Comparison of ENCODE assay signal across 17 cellular contexts in genomic region chr12:4303750-4304149, GRCh38. TPM values are rescaled to one million over a fixed set of nuclear protein-coding genes. Genes with fewer than 3 reads are reported as not detected.
DNase-seq lines count a peak whose midpoint lies in the region; ATAC-seq, FAIRE-seq and TF ChIP-seq lines count a peak whose summit lies in the region.
"Had no signal": no experiment of that assay in that cellular context is flagged by ENCODE, and none has a peak within 500 bp of the region (broad histone marks: within the 10 kb centered on the region; RNA-seq: fewer than 3 reads in every experiment).

No MANE protein-coding gene starts in this region.

- H3K27me3 Mint-ChIP-seq in WTC11 (ENCODE audit: low read depth) (no peaks in the 10 kb centered on the region), neural crest cell (ENCODE audit: low read depth) (no peaks in the 10 kb centered on the region)
- H3K27me3 Mint-ChIP-seq: activated CD4-positive, alpha-beta T cell treated with anti-CD3 and anti-CD28 coated beads, Interleukin-2, amount 10 ng/mL, durations not matched to agents 24 days and 14 days had no signal

- no peaks in the 10 kb centered on the region for H3K9me3 ChIP-seq in osteoblast (ENCODE audit: low read depth, low read length)
- no peaks in the 10 kb centered on the region for H3K9me3 ChIP-seq in HepG2 (ENCODE audit: low read length)
- H3K9me3 ChIP-seq: BLaER1, tibial artery had no signal

- no peaks in the 10 kb centered on the region for H3K36me3 ChIP-seq in osteoblast (ENCODE audit: insufficient read depth, low read length)
- H3K36me3 ChIP-seq in HepG2 (replicated peaks in 1 of 2; ENCODE audit: control insufficient read depth in 1 of 2, insufficient read depth in 2 of 2, low read length in 2 of 2), result no peaks in the 10 kb centered on the region
- H3K36me3 ChIP-seq: BLaER1 had no signal

- H3K27ac ChIP-seq in osteoblast (ENCODE audit: low read depth, low read length), result no peak overlapping the region
- H3K27ac ChIP-seq in HepG2 (ENCODE audit: extremely low read length, insufficient read depth, low read length), result no peak overlapping the region
- H3K27ac ChIP-seq: BLaER1, tibial artery had no signal

- H3K79me2 ChIP-seq in osteoblast (ENCODE audit: insufficient read depth, low read length) (no peaks in the 10 kb centered on the region), HepG2 (ENCODE audit: insufficient read depth, low read length) (no peaks in the 10 kb centered on the region)

- peaks cover 31% of the 10 kb centered on the region for H3K4me1 Mint-ChIP-seq in WTC11
- peaks cover 20% of the 10 kb centered on the region for H3K4me1 Mint-ChIP-seq in neural crest cell

- no peak overlapping the region for H3K9ac ChIP-seq in HepG2 (ENCODE audit: insufficient read depth, low read depth, low read length)
- H3K9ac ChIP-seq: BLaER1 had no signal

- no peak for ATAC-seq in WTC11
- peak; percentile 16 for ATAC-seq in Right ventricle myocardium superior (ENCODE audit: poor library complexity)
- no peak for ATAC-seq in HG03469 (IDR thresholded peaks at IDR 0.05; ENCODE audit: unreplicated experiment)
- ATAC-seq in HepG2, result no peak

- no CpG with 5 or more reads among the region's 3 CpGs for WGBS in HepG2 (ENCODE audit: low lambda C conversion rate)

- in situ Hi-C loops in KBM-7 (cut with MboI; ENCODE audit: low pct_unique_long_range_greater_than_20kb, low sequenced_read_pairs) (loop anchor here (25.0 kb wide), 1 partner anchor 709 kb away; no protein-coding TSS in a partner anchor), HepG2 (cut with HindIII; ENCODE audit: extremely low pct_ligation_motif_present, low pct_unique_long_range_greater_than_20kb) (loop anchor here (10.0 kb wide), 2 partner anchors 111 to 231 kb away; partner anchors contain the start of gene RAD51AP1)

- no peak overlapping the region for H3K4me3 Mint-ChIP-seq in WTC11
- H3K4me3 Mint-ChIP-seq in neural crest cell, result no peak overlapping the region
- H3K4me3 Mint-ChIP-seq: activated CD4-positive, alpha-beta T cell treated with anti-CD3 and anti-CD28 coated beads, Interleukin-2, amount 10 ng/mL, durations not matched to agents 24 days and 14 days had no signal

- H3K4me2 ChIP-seq in osteoblast (ENCODE audit: insufficient read depth, low read length) (no peak overlapping the region), HepG2 (ENCODE audit: low read depth, low read length) (no peak overlapping the region)
- H3K4me2 ChIP-seq: BLaER1 had no signal

- H3K4me3 ChIP-seq in osteoblast (ENCODE audit: insufficient read depth, low read length) (no peak overlapping the region), HepG2 (replicated peaks in 1 of 3; ENCODE audit: insufficient read depth in 1 of 3, low read depth in 2 of 3, low read length in 3 of 3) (no peak overlapping the region)
- H3K4me3 ChIP-seq: BLaER1, tibial artery had no signal

- H4K20me1 ChIP-seq in osteoblast (ENCODE audit: insufficient read depth, low read length) (no peaks in the 10 kb centered on the region), HepG2 (ENCODE audit: insufficient read depth, low read length) (no peaks in the 10 kb centered on the region)
- H4K20me1 ChIP-seq: BLaER1 had no signal

- POLR2A ChIA-PET in WTC11 (lab: Charles Lee) (interaction anchor here (1.2 kb wide), 1 partner anchor 14 kb away, joined by 3 read pairs; no protein-coding TSS in a partner anchor), HepG2 (lab: Yijun Ruan, JAX) (no interaction called here)

- H2AFZ ChIP-seq in osteoblast (ENCODE audit: low read length) (no peak overlapping the region), HepG2 (ENCODE audit: low read length) (no peak overlapping the region)

- DNase-seq in D341Med (ENCODE audit: low spot score) (peak; percentile 68), WTC11 (ENCODE audit: low spot score) (no peak), Right ventricle myocardium superior (no peak), neural crest cell (ENCODE audit: low read depth, low spot score) (no peak), osteoblast (ENCODE audit: insufficient read length, low spot score, missing footprints) (no peak), KBM-7 (no peak), HepG2 (ENCODE audit: low spot score) (no peak)
- DNase-seq: activated CD4-positive, alpha-beta T cell treated with anti-CD3 and anti-CD28 coated beads, Interleukin-2, amount 10 ng/mL, durations not matched to agents 24 days and 14 days; activated naive CD4-positive, alpha-beta T cell treated with anti-CD3 and anti-CD28 coated beads, Interleukin-2, amount 50 U/mL, for 16 hours; caudate nucleus; foreskin fibroblast; Kasumi-1; NCI-H1694; NCI-H526 had no signal

- no peak for TF ChIP-seq POLR2A in HepG2 (IDR thresholded peaks at IDR 0.05; ENCODE audit: insufficient read depth in 1 of 2, low read depth in 2 of 2, low read length in 2 of 2)

- TF ChIP-seq EP300 in HepG2 (IDR thresholded peaks at IDR 0.05; ENCODE audit: low read depth in 2 of 2, low read length in 2 of 2), result no peak
- no peak for TF ChIP-seq EP300 in HepG2 (CRISPR knock-in tag; IDR thresholded peaks at IDR 0.05; ENCODE audit: borderline replicate concordance)

- no peaks in the 10 kb centered on the region for H3K9me3 Mint-ChIP-seq in WTC11
- H3K9me3 Mint-ChIP-seq in neural crest cell, result no peaks in the 10 kb centered on the region
- H3K9me3 Mint-ChIP-seq: activated CD4-positive, alpha-beta T cell treated with anti-CD3 and anti-CD28 coated beads, Interleukin-2, amount 10 ng/mL, durations not matched to agents 24 days and 14 days had no signal

- H3K36me3 Mint-ChIP-seq in WTC11 (peaks cover 64% of the 10 kb centered on the region), neural crest cell (ENCODE audit: low read depth) (peaks cover 19% of the 10 kb centered on the region)

- H3K4me1 ChIP-seq in osteoblast (ENCODE audit: insufficient read depth, low read length) (peaks cover 9% of the 10 kb centered on the region), HepG2 (ENCODE audit: insufficient read depth, low read length) (peaks cover 53% of the 10 kb centered on the region)

- no peak for TF ChIP-seq RAD21 in HepG2 (CRISPR knock-in tag; IDR thresholded peaks at IDR 0.05)

- H3K27me3 ChIP-seq in osteoblast (ENCODE audit: insufficient read depth, low read length), result peaks cover 23% of the 10 kb centered on the region
- H3K27me3 ChIP-seq in HepG2 (ENCODE audit: control insufficient read depth in 1 of 2, insufficient read depth in 2 of 2, low read length in 2 of 2), result peaks cover 0 to 20% of the 10 kb centered on the region in 2 experiments; a peak in 3 of 5 replicates
- H3K27me3 ChIP-seq: BLaER1, tibial artery had no signal

- intact Hi-C loops in Right ventricle myocardium superior (cut with DNase I) (no loop called here), HepG2 (cut with micrococcal nuclease; ENCODE audit: unreplicated experiment) (no loop called here)

- no TSS peak for BruUV-seq in HepG2 (replicated peaks; lab: Mats Ljungman, UMichigan)

- no peak for FAIRE-seq in HepG2 (lab: Jason Lieb, UNC)

- no peak for TF ChIP-seq CTCF in WTC11 (IDR thresholded peaks at IDR 0.05)
- no peak for TF ChIP-seq CTCF in neural crest cell (conservative IDR thresholded peaks at IDR 0.05)
- no peak for TF ChIP-seq CTCF in osteoblast (IDR thresholded peaks at IDR 0.05; ENCODE audit: extremely low read depth, low read depth, low read length)
- no peak for TF ChIP-seq CTCF in HepG2 (CRISPR knock-in tag; IDR thresholded peaks at IDR 0.05)

- H3K27ac Mint-ChIP-seq in WTC11, result peak overlapping the region; percentile 93
- peak overlapping the region; percentile 78 for H3K27ac Mint-ChIP-seq in neural crest cell (ENCODE audit: unreplicated experiment)

- CTCF ChIA-PET in WTC11 (lab: Charles Lee), result interaction anchor here (0.8 kb wide), 1 partner anchor 27 kb away, joined by 4 read pairs; no protein-coding TSS in a partner anchor
- CTCF ChIA-PET in HepG2 (lab: Yijun Ruan, JAX; ENCODE audit: low intra/inter-chr PET ratio, low total read pairs), result no interaction called here

RNA-seq across cellular contexts. Expression of gene TIGAR, which starts 17.3 kb away (rescaled TPM):
- 14.4 to 26.7 TPM (median 18.0 TPM) in 3 replicates for total RNA-seq in WTC11 (2021)
- 13.6 TPM for total RNA-seq in Right ventricle myocardium superior
- 15.4 and 18.1 TPM in 2 replicates for total RNA-seq in neural crest cell
- total RNA-seq in osteoblast, result 11.2 and 11.6 TPM in 2 replicates
- 21.8 and 41.3 TPM in 2 replicates for total RNA-seq in HepG2 (2016; rRNA removed; fragmentation: Illumina TruSeq; extraction: Trizol)
- total RNA-seq in HepG2 (2016; cell fraction: cytosol; rRNA removed; fragmentation: Illumina TruSeq; extraction: Trizol; ENCODE audit: low read depth), result 3.2 and 3.9 TPM in 2 replicates
- 19.7 and 41.8 TPM in 2 replicates for total RNA-seq in HepG2 (2016; cell fraction: insoluble cytoplasmic fraction; rRNA removed; fragmentation: Illumina TruSeq; extraction: Trizol)
- total RNA-seq in HepG2 (2016; cell fraction: membrane; rRNA removed; fragmentation: Illumina TruSeq; extraction: Trizol), result 7.2 and 8.4 TPM in 2 replicates
- 8.8 and 9.1 TPM in 2 replicates for total RNA-seq in HepG2 (2016; cell fraction: nucleus; rRNA removed; fragmentation: Illumina TruSeq; extraction: Trizol)
- 2.6 and 3.2 TPM in 2 replicates for polyA plus RNA-seq in HepG2 (2011; rRNA removed)
- 1.2 and 2.6 TPM in 2 replicates for polyA plus RNA-seq in HepG2 (2011; cell fraction: cytosol; rRNA removed)
- 0.39 and 0.83 TPM in 2 replicates for polyA plus RNA-seq in HepG2 (2011; cell fraction: nucleus; rRNA removed)
- polyA plus RNA-seq in HepG2 (2012), result 3.9 and 5.6 TPM in 2 replicates
- polyA plus RNA-seq in HepG2 (2016; cell fraction: cytosol; fragmentation: Illumina TruSeq; extraction: Trizol; ENCODE audit: low read depth), result 3.0 and 3.7 TPM in 2 replicates
- polyA plus RNA-seq in HepG2 (2016; cell fraction: insoluble cytoplasmic fraction; fragmentation: Illumina TruSeq; extraction: Trizol; ENCODE audit: low read depth), result 43.8 and 46.1 TPM in 2 replicates
- 5.4 and 6.3 TPM in 2 replicates for polyA plus RNA-seq in HepG2 (2016; cell fraction: membrane; fragmentation: Illumina TruSeq; extraction: Trizol; ENCODE audit: low read depth)
- polyA plus RNA-seq in HepG2 (2016; cell fraction: nucleus; fragmentation: Illumina TruSeq; extraction: Trizol; ENCODE audit: insufficient read depth, low read depth), result 14.8 and 16.6 TPM in 2 replicates
- polyA minus RNA-seq in HepG2 (2011; rRNA and poly(A)+ RNA removed; ENCODE audit: low replicate concordance), result 0.30 and 1.3 TPM in 2 replicates
- 2.0 and 2.2 TPM in 2 replicates for polyA minus RNA-seq in HepG2 (2011; cell fraction: cytosol; rRNA and poly(A)+ RNA removed)
- 1.9 and 2.7 TPM in 2 replicates for polyA minus RNA-seq in HepG2 (2011; cell fraction: nucleus; rRNA and poly(A)+ RNA removed)

RNA-seq across cellular contexts. Expression of gene CCND2, which starts 30.2 kb away (rescaled TPM):
- total RNA-seq in WTC11 (2021) (194 to 266 TPM (median 261 TPM) in 3 replicates), Right ventricle myocardium superior (206 TPM), neural crest cell (186 TPM in 2 replicates), osteoblast (1.5 and 2.5 TPM in 2 replicates), HepG2 (2016; rRNA removed; fragmentation: Illumina TruSeq; extraction: Trizol) (1.1 and 1.4 TPM in 2 replicates)
- total RNA-seq in HepG2 (2016; cell fraction: cytosol; rRNA removed; fragmentation: Illumina TruSeq; extraction: Trizol; ENCODE audit: low read depth), result 0.09 and 0.20 TPM in 2 replicates
- 1.1 and 1.3 TPM in 2 replicates for total RNA-seq in HepG2 (2016; cell fraction: insoluble cytoplasmic fraction; rRNA removed; fragmentation: Illumina TruSeq; extraction: Trizol)
- total RNA-seq in HepG2 (2016; cell fraction: membrane; rRNA removed; fragmentation: Illumina TruSeq; extraction: Trizol), result 0.28 and 0.34 TPM in 2 replicates
- total RNA-seq in HepG2 (2016; cell fraction: nucleus; rRNA removed; fragmentation: Illumina TruSeq; extraction: Trizol), result 1.3 and 1.4 TPM in 2 replicates
- 0.61 and 0.90 TPM in 2 replicates for polyA plus RNA-seq in HepG2 (2011; rRNA removed)
- 0.34 and 0.68 TPM in 2 replicates for polyA plus RNA-seq in HepG2 (2011; cell fraction: cytosol; rRNA removed)
- 1.3 and 1.6 TPM in 2 replicates for polyA plus RNA-seq in HepG2 (2011; cell fraction: nucleus; rRNA removed)
- polyA plus RNA-seq in HepG2 (2012), result 0.36 and 0.44 TPM in 2 replicates
- 0.06 and 0.07 TPM in 2 replicates for polyA plus RNA-seq in HepG2 (2016; cell fraction: cytosol; fragmentation: Illumina TruSeq; extraction: Trizol; ENCODE audit: low read depth)
- polyA plus RNA-seq in HepG2 (2016; cell fraction: insoluble cytoplasmic fraction; fragmentation: Illumina TruSeq; extraction: Trizol; ENCODE audit: low read depth), result 0.34 and 0.55 TPM in 2 replicates
- 0.05 and 0.07 TPM in 2 replicates for polyA plus RNA-seq in HepG2 (2016; cell fraction: membrane; fragmentation: Illumina TruSeq; extraction: Trizol; ENCODE audit: low read depth)
- polyA plus RNA-seq in HepG2 (2016; cell fraction: nucleus; fragmentation: Illumina TruSeq; extraction: Trizol; ENCODE audit: insufficient read depth, low read depth), result 0.85 and 1.2 TPM in 2 replicates
- polyA minus RNA-seq in HepG2 (2011; rRNA and poly(A)+ RNA removed; ENCODE audit: low replicate concordance), result 2.3 and 2.5 TPM in 2 replicates
- polyA minus RNA-seq in HepG2 (2011; cell fraction: cytosol; rRNA and poly(A)+ RNA removed), result 1.4 and 2.3 TPM in 2 replicates
- 1.3 and 2.0 TPM in 2 replicates for polyA minus RNA-seq in HepG2 (2011; cell fraction: nucleus; rRNA and poly(A)+ RNA removed)

Comparison
In these comparisons a context has a peak if more than half of its experiments do, and no peak if none do; other contexts are left out.
1. RNA of gene CCND2, which starts 30.2 kb away (total RNA-seq): 206 TPM in Right ventricle myocardium superior (single experiment), 194 to 266 TPM in WTC11 and 186 TPM in neural crest cell; 1.5 to 2.5 TPM in osteoblast and 0.09 to 1.4 TPM in HepG2; every median in the first group is over 10 times any median in the second.